ENCODE assay signal across 8 cellular contexts in the genomic region with DNA sequence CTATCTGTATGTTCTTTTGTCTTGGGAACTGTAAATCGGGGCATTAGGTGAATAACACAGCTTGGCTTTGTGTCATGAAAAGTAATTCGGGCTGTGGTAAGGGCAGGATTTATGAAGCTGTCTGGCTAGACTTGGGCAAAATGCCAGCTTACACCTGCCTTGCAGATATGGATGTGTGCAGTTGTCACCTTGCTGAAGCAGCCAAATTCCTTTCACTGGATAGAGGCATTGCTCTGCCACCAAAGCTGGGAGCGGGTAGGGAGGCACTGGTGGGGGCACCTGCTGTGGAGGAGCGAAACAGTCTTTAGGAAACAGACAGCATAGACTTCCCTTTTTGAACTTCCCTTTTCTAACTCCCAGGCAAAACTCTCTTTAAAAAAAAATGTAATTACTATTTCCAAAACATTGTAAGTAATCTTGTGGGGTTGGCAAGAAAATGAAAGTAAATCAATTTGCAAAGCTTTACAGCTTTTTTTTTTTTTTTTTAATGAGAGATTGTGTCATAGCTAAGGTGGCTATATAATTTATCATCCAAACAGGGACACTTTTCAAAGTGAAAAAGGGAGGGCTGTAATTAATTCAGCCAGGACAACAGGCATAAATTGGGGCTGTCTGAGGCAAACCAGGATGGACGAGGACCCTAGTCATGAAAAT.
DNase-seq lines count a peak whose midpoint lies in the region; ATAC-seq and TF ChIP-seq lines count a peak whose summit lies in the region.

No MANE protein-coding gene starts in this region.

- H3K4me3 ChIP-seq in KMS-11 (IDR thresholded peaks at IDR 0.05; ENCODE audit: insufficient read depth, low read depth, low read length) (no peak overlapping the region), OCI-LY7 (ENCODE audit: low read depth, low read length, poor library complexity, severe bottlenecking) (peak overlapping the region; percentile 58), thoracic aorta (peak overlapping the region; percentile 29)

- no peak for TF ChIP-seq CTCF in KMS-11 (conservative IDR thresholded peaks at IDR 0.05; ENCODE audit: low read depth, low read length)
- TF ChIP-seq CTCF in OCI-LY7 (conservative IDR thresholded peaks at IDR 0.05; ENCODE audit: low read length), result no peak
- no peak for TF ChIP-seq CTCF in thoracic aorta (IDR thresholded peaks at IDR 0.05)
- no peak for TF ChIP-seq CTCF in GM13976 (IDR thresholded peaks at IDR 0.05; ENCODE audit: borderline replicate concordance, control extremely low read depth, extremely low read depth, insufficient read depth, missing control alignments)

- no peaks in the 10 kb centered on the region for H3K79me2 ChIP-seq in KMS-11 (ENCODE audit: insufficient read depth, low read depth)
- no peaks in the 10 kb centered on the region for H3K79me2 ChIP-seq in OCI-LY7 (ENCODE audit: insufficient read depth, low read depth, low read length)

- H3K9ac ChIP-seq in KMS-11, result no peak overlapping the region

- H3K9me2 ChIP-seq in OCI-LY7 (ENCODE audit: insufficient read depth, low read length), result no peaks in the 10 kb centered on the region

- BruUV-seq in OCI-LY7 (replicated peaks; lab: Mats Ljungman, UMichigan), result no TSS peak

- H3K4me2 ChIP-seq in KMS-11 (peak overlapping the region; percentile 73), OCI-LY7 (ENCODE audit: low read length) (peak overlapping the region; percentile 84)

- H2AFZ ChIP-seq in KMS-11 (ENCODE audit: low read depth), result no peak overlapping the region
- H2AFZ ChIP-seq in OCI-LY7 (ENCODE audit: low read length), result peak overlapping the region; percentile 58; the same call in 1 of the 2 replicates

- POLR2A ChIA-PET in OCI-LY7 (lab: Charles Lee), result interaction anchor here (0.6 to 2.9 kb wide), 13 partner anchors 11 to 647 kb away, joined by 3 to 15 read pairs (median 4); no protein-coding TSS in a partner anchor

- H3K36me3 ChIP-seq in KMS-11 (ENCODE audit: insufficient read depth) (no peaks in the 10 kb centered on the region), OCI-LY7 (ENCODE audit: insufficient read depth, low read length) (no peaks in the 10 kb centered on the region; the same call in 1 of the 2 replicates), thoracic aorta (no peaks in the 10 kb centered on the region)

- peaks cover 42% of the 10 kb centered on the region for H3K4me1 ChIP-seq in KMS-11 (ENCODE audit: low read depth, poor library complexity, severe bottlenecking)
- peaks cover 35% of the 10 kb centered on the region for H3K4me1 ChIP-seq in OCI-LY7 (ENCODE audit: insufficient read depth, low read length, poor library complexity, severe bottlenecking)
- peaks cover 9 to 40% of the 10 kb centered on the region in 2 donors for H3K4me1 ChIP-seq in thoracic aorta (ENCODE audit: control insufficient read depth in 1 of 2, low read depth in 2 of 2)

- intact Hi-C loops in OCI-LY7 (cut with micrococcal nuclease; ENCODE audit: unreplicated experiment), result loop anchor here (2.0 to 10.0 kb wide), 3 partner anchors 22 to 948 kb away; no protein-coding TSS in a partner anchor

- CTCF ChIA-PET in OCI-LY7 (lab: Charles Lee; ENCODE audit: unreplicated experiment), result interaction anchor here (0.6 kb wide), 1 partner anchor 864 kb away, joined by 3 read pairs; no protein-coding TSS in a partner anchor

- H4K20me1 ChIP-seq in KMS-11 (ENCODE audit: insufficient read depth) (no peaks in the 10 kb centered on the region), OCI-LY7 (ENCODE audit: insufficient read depth, low read length) (no peaks in the 10 kb centered on the region)

- DNase-seq in DMS53 treated with DMSO at 0.1 percent for 48 hours (lab: John Stamatoyannopoulos, UW; ENCODE audit: unreplicated experiment) (peak; percentile 16), OCI-LY7 (ENCODE audit: low spot score) (peak; percentile 80), glomerular visceral epithelial cell (ENCODE audit: extremely low spot score) (peak; percentile 17), thoracic aorta (ENCODE audit: low spot score) (no peak), GM13976 (ENCODE audit: low spot score) (no peak), T-helper 2 cell (no peak)

- no peaks in the 10 kb centered on the region for H3K27me3 ChIP-seq in KMS-11 (ENCODE audit: insufficient read depth, low read depth)
- no peaks in the 10 kb centered on the region for H3K27me3 ChIP-seq in thoracic aorta (replicated peaks; ENCODE audit: insufficient read depth)

- peak; percentile 63 for ATAC-seq in GM21529 (IDR thresholded peaks at IDR 0.05; ENCODE audit: unreplicated experiment)
- ATAC-seq in thoracic aorta (ENCODE audit: insufficient number of reproducible peaks, low FRiP score, low read depth), result no peak

- H3K27ac ChIP-seq in KMS-11 (no peak overlapping the region), OCI-LY7 (ENCODE audit: low read depth, low read length, poor library complexity, severe bottlenecking) (peak overlapping the region; percentile 31), thoracic aorta (no peak overlapping the region)

- in situ Hi-C loops in GM13976 (cut with MboI; ENCODE audit: low sequenced_read_pairs, unreplicated experiment), result no loop called here

- H3K9me3 ChIP-seq in OCI-LY7 (ENCODE audit: low read length), result no peaks in the 10 kb centered on the region
- H3K9me3 ChIP-seq in thoracic aorta, result no peaks in the 10 kb centered on the region

Comparison
In these comparisons a context has a peak if more than half of its experiments do, and no peak if none do; other contexts are left out.
1. DNase-seq: peak in DMS53 treated with DMSO at 0.1 percent for 48 hours (single experiment), OCI-LY7 (single experiment) and glomerular visceral epithelial cell (single experiment); none in thoracic aorta (single experiment), GM13976 (single experiment) and T-helper 2 cell (0 of 5).